Comparison of ENCODE assay signal across 10 cellular contexts in genomic region chr6:14121936-14122344, GRCh38.
DNase-seq lines count a peak whose midpoint lies in the region; ATAC-seq and TF ChIP-seq lines count a peak whose summit lies in the region.
"Had no signal": no experiment of that assay in that cellular context is flagged by ENCODE, and none has a peak within 500 bp of the region (broad histone marks: within the 10 kb centered on the region; RNA-seq: fewer than 3 reads in every experiment).

No MANE protein-coding gene starts in this region.

- H3K27ac ChIP-seq in neutrophil, result peak overlapping the region; percentile 71
- H3K27ac ChIP-seq: 22Rv1 had no signal

- no peaks in the 10 kb centered on the region for H3K9me3 ChIP-seq in neutrophil

- H3K36me3 ChIP-seq in neutrophil, result no peaks in the 10 kb centered on the region

- no peak for DNase-seq in activated CD4-positive, CD25-positive, alpha-beta regulatory T cell treated with anti-CD3 and anti-CD28 coated beads, Interleukin-2, amount 50 U/mL, for 72 hours
- peak; percentile 94 for DNase-seq in SIG-M5 (lab: John Stamatoyannopoulos, UW)
- DNase-seq in DMS 273 treated with DMSO at 0.1 percent for 48 hours (lab: John Stamatoyannopoulos, UW), result no peak
- DNase-seq in NCI-H345 (lab: John Stamatoyannopoulos, UW), result no peak
- DNase-seq in dedifferentiated amniotic fluid mesenchymal stem cell (ENCODE audit: extremely low spot score), result no peak
- DNase-seq: right cardiac atrium had no signal

- TF ChIP-seq CTCF in neutrophil (IDR thresholded peaks at IDR 0.05), result no peak

- no peaks in the 10 kb centered on the region for H3K27me3 ChIP-seq in neutrophil

- peaks cover 26 to 31% of the 10 kb centered on the region in 2 experiments for H3K4me1 ChIP-seq in neutrophil (ENCODE audit: control insufficient read depth in 1 of 2, insufficient read depth in 1 of 2, low read depth in 1 of 2, low read length in 1 of 2)

- no peak overlapping the region for H3K4me3 ChIP-seq in neutrophil (ENCODE audit: low read depth in 1 of 2, low read length in 1 of 2)

- peak; percentile 53 to 73 for ATAC-seq in activated CD4-positive, CD25-positive, alpha-beta regulatory T cell treated with anti-CD3 and anti-CD28 coated beads, Interleukin-2, amount 50 U/mL, for 24 hours
- peak; percentile 51 for ATAC-seq in HG02840 (IDR thresholded peaks at IDR 0.05; ENCODE audit: low FRiP score, unreplicated experiment)
